Comparison of ENCODE assay signal across 2 cellular contexts in genomic region chr18:62538881-62539280, GRCh38.
TF ChIP-seq lines count a peak whose summit lies in the region.

No MANE protein-coding gene starts in this region.

TF ChIP-seq in A549, 52 proteins besides CTCF, POLR2A, EP300 and RAD21 (continued from another document):
- TF ChIP-seq FOSB (CRISPR knock-in tag; IDR thresholded peaks at IDR 0.05) (no peak), KDM5A (IDR thresholded peaks at IDR 0.05) (no peak), REST (IDR thresholded peaks at IDR 0.05) (no peak), CHD2 (IDR thresholded peaks at IDR 0.05; ENCODE audit: low read length, partially characterized antibody) (no peak), ZFP36 (IDR thresholded peaks at IDR 0.05; ENCODE audit: borderline replicate concordance, partially characterized antibody) (no peak)
- TF ChIP-seq, protein P1, sequence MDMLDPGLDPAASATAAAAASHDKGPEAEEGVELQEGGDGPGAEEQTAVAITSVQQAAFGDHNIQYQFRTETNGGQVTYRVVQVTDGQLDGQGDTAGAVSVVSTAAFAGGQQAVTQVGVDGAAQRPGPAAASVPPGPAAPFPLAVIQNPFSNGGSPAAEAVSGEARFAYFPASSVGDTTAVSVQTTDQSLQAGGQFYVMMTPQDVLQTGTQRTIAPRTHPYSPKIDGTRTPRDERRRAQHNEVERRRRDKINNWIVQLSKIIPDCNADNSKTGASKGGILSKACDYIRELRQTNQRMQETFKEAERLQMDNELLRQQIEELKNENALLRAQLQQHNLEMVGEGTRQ (IDR thresholded peaks at IDR 0.05): no peak
- TF ChIP-seq, protein P2, sequence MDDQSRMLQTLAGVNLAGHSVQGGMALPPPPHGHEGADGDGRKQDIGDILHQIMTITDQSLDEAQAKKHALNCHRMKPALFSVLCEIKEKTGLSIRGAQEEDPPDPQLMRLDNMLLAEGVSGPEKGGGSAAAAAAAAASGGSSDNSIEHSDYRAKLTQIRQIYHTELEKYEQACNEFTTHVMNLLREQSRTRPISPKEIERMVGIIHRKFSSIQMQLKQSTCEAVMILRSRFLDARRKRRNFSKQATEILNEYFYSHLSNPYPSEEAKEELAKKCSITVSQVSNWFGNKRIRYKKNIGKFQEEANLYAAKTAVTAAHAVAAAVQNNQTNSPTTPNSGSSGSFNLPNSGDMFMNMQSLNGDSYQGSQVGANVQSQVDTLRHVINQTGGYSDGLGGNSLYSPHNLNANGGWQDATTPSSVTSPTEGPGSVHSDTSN (IDR thresholded peaks at IDR 0.05): no peak
- TF ChIP-seq, protein P3, sequence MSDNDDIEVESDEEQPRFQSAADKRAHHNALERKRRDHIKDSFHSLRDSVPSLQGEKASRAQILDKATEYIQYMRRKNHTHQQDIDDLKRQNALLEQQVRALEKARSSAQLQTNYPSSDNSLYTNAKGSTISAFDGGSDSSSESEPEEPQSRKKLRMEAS (IDR thresholded peaks at IDR 0.05): no peak

TF ChIP-seq in HepG2, 621 proteins besides CTCF, POLR2A, EP300 and RAD21:
- TF ChIP-seq, protein P4, sequence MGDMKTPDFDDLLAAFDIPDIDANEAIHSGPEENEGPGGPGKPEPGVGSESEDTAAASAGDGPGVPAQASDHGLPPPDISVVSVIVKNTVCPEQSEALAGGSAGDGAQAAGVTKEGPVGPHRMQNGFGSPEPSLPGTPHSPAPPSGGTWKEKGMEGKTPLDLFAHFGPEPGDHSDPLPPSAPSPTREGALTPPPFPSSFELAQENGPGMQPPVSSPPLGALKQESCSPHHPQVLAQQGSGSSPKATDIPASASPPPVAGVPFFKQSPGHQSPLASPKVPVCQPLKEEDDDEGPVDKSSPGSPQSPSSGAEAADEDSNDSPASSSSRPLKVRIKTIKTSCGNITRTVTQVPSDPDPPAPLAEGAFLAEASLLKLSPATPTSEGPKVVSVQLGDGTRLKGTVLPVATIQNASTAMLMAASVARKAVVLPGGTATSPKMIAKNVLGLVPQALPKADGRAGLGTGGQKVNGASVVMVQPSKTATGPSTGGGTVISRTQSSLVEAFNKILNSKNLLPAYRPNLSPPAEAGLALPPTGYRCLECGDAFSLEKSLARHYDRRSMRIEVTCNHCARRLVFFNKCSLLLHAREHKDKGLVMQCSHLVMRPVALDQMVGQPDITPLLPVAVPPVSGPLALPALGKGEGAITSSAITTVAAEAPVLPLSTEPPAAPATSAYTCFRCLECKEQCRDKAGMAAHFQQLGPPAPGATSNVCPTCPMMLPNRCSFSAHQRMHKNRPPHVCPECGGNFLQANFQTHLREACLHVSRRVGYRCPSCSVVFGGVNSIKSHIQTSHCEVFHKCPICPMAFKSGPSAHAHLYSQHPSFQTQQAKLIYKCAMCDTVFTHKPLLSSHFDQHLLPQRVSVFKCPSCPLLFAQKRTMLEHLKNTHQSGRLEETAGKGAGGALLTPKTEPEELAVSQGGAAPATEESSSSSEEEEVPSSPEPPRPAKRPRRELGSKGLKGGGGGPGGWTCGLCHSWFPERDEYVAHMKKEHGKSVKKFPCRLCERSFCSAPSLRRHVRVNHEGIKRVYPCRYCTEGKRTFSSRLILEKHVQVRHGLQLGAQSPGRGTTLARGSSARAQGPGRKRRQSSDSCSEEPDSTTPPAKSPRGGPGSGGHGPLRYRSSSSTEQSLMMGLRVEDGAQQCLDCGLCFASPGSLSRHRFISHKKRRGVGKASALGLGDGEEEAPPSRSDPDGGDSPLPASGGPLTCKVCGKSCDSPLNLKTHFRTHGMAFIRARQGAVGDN (CRISPR knock-in tag; IDR thresholded peaks at IDR 0.05): no peak
- TF ChIP-seq JARID2 (CRISPR knock-in tag; IDR thresholded peaks at IDR 0.05; ENCODE audit: insufficient replicate concordance) (no peak), MTF1 (CRISPR knock-in tag; IDR thresholded peaks at IDR 0.05) (no peak), BCL6 (CRISPR knock-in tag; IDR thresholded peaks at IDR 0.05) (no peak)
- TF ChIP-seq, protein P5, sequence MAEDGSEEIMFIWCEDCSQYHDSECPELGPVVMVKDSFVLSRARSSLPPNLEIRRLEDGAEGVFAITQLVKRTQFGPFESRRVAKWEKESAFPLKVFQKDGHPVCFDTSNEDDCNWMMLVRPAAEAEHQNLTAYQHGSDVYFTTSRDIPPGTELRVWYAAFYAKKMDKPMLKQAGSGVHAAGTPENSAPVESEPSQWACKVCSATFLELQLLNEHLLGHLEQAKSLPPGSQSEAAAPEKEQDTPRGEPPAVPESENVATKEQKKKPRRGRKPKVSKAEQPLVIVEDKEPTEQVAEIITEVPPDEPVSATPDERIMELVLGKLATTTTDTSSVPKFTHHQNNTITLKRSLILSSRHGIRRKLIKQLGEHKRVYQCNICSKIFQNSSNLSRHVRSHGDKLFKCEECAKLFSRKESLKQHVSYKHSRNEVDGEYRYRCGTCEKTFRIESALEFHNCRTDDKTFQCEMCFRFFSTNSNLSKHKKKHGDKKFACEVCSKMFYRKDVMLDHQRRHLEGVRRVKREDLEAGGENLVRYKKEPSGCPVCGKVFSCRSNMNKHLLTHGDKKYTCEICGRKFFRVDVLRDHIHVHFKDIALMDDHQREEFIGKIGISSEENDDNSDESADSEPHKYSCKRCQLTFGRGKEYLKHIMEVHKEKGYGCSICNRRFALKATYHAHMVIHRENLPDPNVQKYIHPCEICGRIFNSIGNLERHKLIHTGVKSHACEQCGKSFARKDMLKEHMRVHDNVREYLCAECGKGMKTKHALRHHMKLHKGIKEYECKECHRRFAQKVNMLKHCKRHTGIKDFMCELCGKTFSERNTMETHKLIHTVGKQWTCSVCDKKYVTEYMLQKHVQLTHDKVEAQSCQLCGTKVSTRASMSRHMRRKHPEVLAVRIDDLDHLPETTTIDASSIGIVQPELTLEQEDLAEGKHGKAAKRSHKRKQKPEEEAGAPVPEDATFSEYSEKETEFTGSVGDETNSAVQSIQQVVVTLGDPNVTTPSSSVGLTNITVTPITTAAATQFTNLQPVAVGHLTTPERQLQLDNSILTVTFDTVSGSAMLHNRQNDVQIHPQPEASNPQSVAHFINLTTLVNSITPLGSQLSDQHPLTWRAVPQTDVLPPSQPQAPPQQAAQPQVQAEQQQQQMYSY (CRISPR knock-in tag; IDR thresholded peaks at IDR 0.05): no peak
